Comparison of ENCODE assay signal across 1 cellular context in genomic region chr7:138049505-138050116, GRCh38.
A peak's percentile ranks its signal among the peaks of the same experiment; 100 is the strongest.
TF ChIP-seq lines count a peak whose summit lies in the region.

No MANE protein-coding gene starts in this region.

TF ChIP-seq in HepG2, 621 proteins besides CTCF, POLR2A, EP300 and RAD21 (continued from another document and continues in another):
- TF ChIP-seq MXD1 (CRISPR knock-in tag; IDR thresholded peaks at IDR 0.05) (no peak), ZNF138 (CRISPR knock-in tag; IDR thresholded peaks at IDR 0.05; ENCODE audit: low read depth) (no peak), NKX3-1 (CRISPR knock-in tag; IDR thresholded peaks at IDR 0.05) (no peak), PCBP1 (IDR thresholded peaks at IDR 0.05; ENCODE audit: borderline replicate concordance, low read depth, low read length) (no peak), ZNF644 (CRISPR knock-in tag; IDR thresholded peaks at IDR 0.05; ENCODE audit: low read depth) (no peak), SP4 (CRISPR knock-in tag; IDR thresholded peaks at IDR 0.05) (no peak), ZNF296 (CRISPR knock-in tag; conservative IDR thresholded peaks at IDR 0.05) (no peak), GLI4 (CRISPR knock-in tag; IDR thresholded peaks at IDR 0.05; ENCODE audit: borderline replicate concordance) (no peak), TIGD3 (CRISPR knock-in tag; IDR thresholded peaks at IDR 0.05; ENCODE audit: borderline replicate concordance) (no peak), SMYD3 (CRISPR knock-in tag; IDR thresholded peaks at IDR 0.05) (no peak), KIAA2018 (CRISPR knock-in tag; IDR thresholded peaks at IDR 0.05; ENCODE audit: borderline replicate concordance) (no peak), HCFC1 (IDR thresholded peaks at IDR 0.05; ENCODE audit: low read depth, low read length) (no peak), ATAD3A (CRISPR knock-in tag; IDR thresholded peaks at IDR 0.05) (no peak), FUBP1 (CRISPR knock-in tag; IDR thresholded peaks at IDR 0.05; ENCODE audit: borderline replicate concordance) (no peak), PCBP2 (optimal IDR thresholded peaks at IDR 0.05; ENCODE audit: low read depth, low read length, poor library complexity, severe bottlenecking) (no peak), ZNF572 (CRISPR knock-in tag; IDR thresholded peaks at IDR 0.05) (no peak), ZNF205 (CRISPR knock-in tag; IDR thresholded peaks at IDR 0.05) (no peak), ZNF33A (CRISPR knock-in tag; IDR thresholded peaks at IDR 0.05; ENCODE audit: borderline replicate concordance) (no peak), ZNF607 (CRISPR knock-in tag; IDR thresholded peaks at IDR 0.05; ENCODE audit: borderline replicate concordance) (no peak), PREB (CRISPR knock-in tag; IDR thresholded peaks at IDR 0.05) (no peak), LRRFIP1 (CRISPR knock-in tag; conservative IDR thresholded peaks at IDR 0.05) (no peak), ZFP1 (CRISPR knock-in tag; IDR thresholded peaks at IDR 0.05) (no peak), ZBTB7A (CRISPR knock-in tag; IDR thresholded peaks at IDR 0.05) (no peak), MED8 (CRISPR knock-in tag; IDR thresholded peaks at IDR 0.05; ENCODE audit: insufficient replicate concordance) (no peak), TAF1 (CRISPR knock-in tag; IDR thresholded peaks at IDR 0.05) (no peak), ASH2L (IDR thresholded peaks at IDR 0.05; ENCODE audit: insufficient read length, low read depth, low read length) (peak; percentile 80), POGZ (CRISPR knock-in tag; IDR thresholded peaks at IDR 0.05) (peak; percentile 56), HNRNPLL (IDR thresholded peaks at IDR 0.05; ENCODE audit: low read depth, low read length, poor library complexity, severe bottlenecking) (no peak), RFXANK (CRISPR knock-in tag; IDR thresholded peaks at IDR 0.05) (no peak), ZNF468 (CRISPR knock-in tag; IDR thresholded peaks at IDR 0.05) (no peak), GABPA (IDR thresholded peaks at IDR 0.05; ENCODE audit: low read depth, low read length) (no peak), GABPA (CRISPR knock-in tag; IDR thresholded peaks at IDR 0.05; ENCODE audit: low read depth) (0 out of 2 replicates have a peak, but pooled peaks have one; percentile 10), LCORL (IDR thresholded peaks at IDR 0.05) (peak; percentile 45; the same call in 1 of the 2 replicates), LCORL (CRISPR knock-in tag; IDR thresholded peaks at IDR 0.05) (peak; percentile 67; the same call in 1 of the 2 replicates), ZNF770 (CRISPR knock-in tag; IDR thresholded peaks at IDR 0.05) (no peak), RFX3 (CRISPR knock-in tag; IDR thresholded peaks at IDR 0.05) (no peak), ZBTB46 (CRISPR knock-in tag; IDR thresholded peaks at IDR 0.05; ENCODE audit: borderline replicate concordance) (no peak), MXI1 (IDR thresholded peaks at IDR 0.05; ENCODE audit: borderline replicate concordance, low read depth, low read length) (no peak), ZBTB20 (CRISPR knock-in tag; IDR thresholded peaks at IDR 0.05; ENCODE audit: borderline replicate concordance, low read depth) (no peak), ZNF703 (CRISPR knock-in tag; IDR thresholded peaks at IDR 0.05; ENCODE audit: borderline replicate concordance) (no peak), ZNF354B (CRISPR knock-in tag; IDR thresholded peaks at IDR 0.05) (no peak), GLMP (CRISPR knock-in tag; IDR thresholded peaks at IDR 0.05; ENCODE audit: borderline replicate concordance) (no peak), ZNF292 (CRISPR knock-in tag; IDR thresholded peaks at IDR 0.05; ENCODE audit: borderline replicate concordance, low read depth) (no peak), ERF (CRISPR knock-in tag; IDR thresholded peaks at IDR 0.05) (0 out of 2 replicates have a peak, but pooled peaks have one; percentile 44), SOX5 (CRISPR knock-in tag; IDR thresholded peaks at IDR 0.05; ENCODE audit: borderline replicate concordance) (peak; percentile 90), CENPT (CRISPR knock-in tag; IDR thresholded peaks at IDR 0.05; ENCODE audit: low read depth) (no peak)
